19 cellular contexts compared by ENCODE assay signal in the genomic region with DNA sequence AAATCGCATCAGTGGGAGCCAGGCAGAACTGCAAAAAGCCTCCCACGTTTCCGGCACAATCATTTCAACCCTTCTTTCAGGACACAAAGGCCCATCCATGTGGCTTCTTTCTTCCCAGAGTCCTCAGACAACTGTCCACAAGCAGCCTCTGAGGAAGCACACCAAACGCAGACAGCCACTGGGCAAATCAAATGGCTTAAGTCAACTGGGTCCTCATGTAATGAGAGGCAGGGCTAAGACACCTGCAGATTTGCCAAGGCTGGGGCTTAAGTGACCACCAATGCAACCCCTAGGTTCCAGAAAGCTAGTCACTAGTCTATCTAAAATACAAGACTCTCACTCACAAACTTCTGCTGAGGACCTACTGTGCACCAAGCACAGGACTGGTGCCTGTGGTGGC. TPM values are rescaled to one million over a fixed set of nuclear protein-coding genes. Genes with fewer than 3 reads are reported as not detected.
"Had no signal": no experiment of that assay in that cellular context is flagged by ENCODE, and none has a peak within 500 bp of the region (broad histone marks: within the 10 kb centered on the region; RNA-seq: fewer than 3 reads in every experiment).

No MANE protein-coding gene starts in this region.

- H3K27ac Mint-ChIP-seq: activated CD4-positive, alpha-beta T cell treated with anti-CD3 and anti-CD28 coated beads, Interleukin-2, amount 10 ng/mL, durations not matched to agents 24 days and 14 days; activated CD8-positive, alpha-beta T cell treated with anti-CD3 and anti-CD28 coated beads, Interleukin-2, amount 10 ng/mL, durations not matched to agents 7 days and 5 days; activated naive CD4-positive, alpha-beta T cell treated with anti-CD3 and anti-CD28 coated beads, Interleukin-2, amount 50 U/mL, for 24 hours; naive thymus-derived CD8-positive, alpha-beta T cell had no signal

- H3K36me3 ChIP-seq: adrenal gland, left lung, prostate gland, stomach, thoracic aorta had no signal

- H3K27ac ChIP-seq: left lung, prostate gland, thoracic aorta had no signal

- H3K9me3 Mint-ChIP-seq: activated naive CD4-positive, alpha-beta T cell treated with anti-CD3 and anti-CD28 coated beads, Interleukin-2, amount 50 U/mL, for 24 hours; naive thymus-derived CD8-positive, alpha-beta T cell had no signal

- H3K4me3 Mint-ChIP-seq: activated CD4-positive, alpha-beta T cell treated with anti-CD3 and anti-CD28 coated beads, Interleukin-2, amount 10 ng/mL, durations not matched to agents 24 days and 14 days; activated CD8-positive, alpha-beta T cell treated with anti-CD3 and anti-CD28 coated beads, Interleukin-2, amount 10 ng/mL, durations not matched to agents 7 days and 5 days; activated naive CD4-positive, alpha-beta T cell treated with anti-CD3 and anti-CD28 coated beads, Interleukin-2, amount 50 U/mL, for 24 hours had no signal

- H3K36me3 Mint-ChIP-seq: activated naive CD4-positive, alpha-beta T cell treated with anti-CD3 and anti-CD28 coated beads, Interleukin-2, amount 50 U/mL, for 24 hours; naive thymus-derived CD8-positive, alpha-beta T cell had no signal

- H3K4me1 Mint-ChIP-seq: activated naive CD4-positive, alpha-beta T cell treated with anti-CD3 and anti-CD28 coated beads, Interleukin-2, amount 50 U/mL, for 24 hours had no signal

- H3K4me1 ChIP-seq: prostate gland had no signal

- H3K27me3 ChIP-seq: adrenal gland, stomach had no signal

- H3K4me3 ChIP-seq: adrenal gland, left lung, mucosa of descending colon, prostate gland, stomach, thoracic aorta had no signal

- H3K9me3 ChIP-seq: adrenal gland, left lung, mucosa of descending colon, prostate gland, stomach, thoracic aorta had no signal

- DNase-seq: activated CD4-positive, alpha-beta T cell treated with anti-CD3 and anti-CD28 coated beads, Interleukin-2, amount 10 ng/mL, durations not matched to agents 24 days and 14 days; activated CD8-positive, alpha-beta memory T cell treated with anti-CD3 and anti-CD28 coated beads, Interleukin-2, amount 50 U/mL, for 4 hours; activated CD8-positive, alpha-beta T cell treated with anti-CD3 and anti-CD28 coated beads, Interleukin-2, amount 10 ng/mL, durations not matched to agents 7 days and 5 days; activated effector memory CD4-positive, alpha-beta T cell treated with anti-CD3 and anti-CD28 coated beads, Interleukin-2, amount 50 U/mL, for 16 hours; activated T-cell treated with anti-CD3 and anti-CD28 coated beads, Interleukin-2, amount 50 U/mL, for 48 hours; adrenal gland; hippocampal formation; left lung; mammary epithelial cell; mucosa of descending colon; naive thymus-derived CD8-positive, alpha-beta T cell; right cardiac atrium; stomach had no signal

- FAIRE-seq: colon, endometrium, keratinocyte had no signal

RNA-seq across cellular contexts. Expression of gene ZNF860, which starts 8.5 kb away (rescaled TPM):
- total RNA-seq: activated CD8-positive, alpha-beta T cell treated with anti-CD3 and anti-CD28 coated beads, Interleukin-2, amount 10 ng/mL, durations not matched to agents 7 days and 5 days had no signal
- polyA plus RNA-seq: naive thymus-derived CD8-positive, alpha-beta T cell had no signal
